ENCODE assay signal across 7 cellular contexts in genomic region chr4:114807759-114808404, GRCh38.
DNase-seq lines count a peak whose midpoint lies in the region; ATAC-seq, FAIRE-seq and TF ChIP-seq lines count a peak whose summit lies in the region.

No MANE protein-coding gene starts in this region.

- H2AFZ ChIP-seq in H1 (ENCODE audit: low read length): peak overlapping the region; percentile 67

- no peak overlapping the region for H3K9ac ChIP-seq in H1 (replicated peaks in 1 of 4; ENCODE audit: extremely low read depth in 1 of 4, low read depth in 3 of 4, low read length in 3 of 4)

- POLR2A ChIA-PET in T-cell (lab: Charles Lee): no interaction called here
- POLR2A ChIA-PET in H1 (lab: Charles Lee; ENCODE audit: partially characterized antibody): no interaction called here

- WGBS in H1 (ENCODE audit: extremely low coverage in 1 of 2, insufficient coverage in 1 of 2, insufficient read length in 1 of 2, insufficient replicate concordance in 2 of 2, low coverage in 1 of 2, low lambda C conversion rate in 2 of 2, missing lambda C conversion rate in 1 of 2), 2 experiments: 44% methylated on average over 14 of the region's 14 CpGs; no CpG with 5 or more reads in 1 of the 2 experiments

- no peak overlapping the region for H3K23ac ChIP-seq in H1 (ENCODE audit: insufficient read length)

- no peak overlapping the region for H3K4me3 ChIP-seq in H1 (ENCODE audit: extremely low read depth in 1 of 4, insufficient read depth in 2 of 4, low read depth in 3 of 4, low read length in 4 of 4)

- DNase-seq in GM04504 (ENCODE audit: low read depth): peak; percentile 6
- DNase-seq in T-cell: peak in 18 of 34 experiments; percentile 1 to 17 (median 2)
- peak; percentile 15 to 64 for DNase-seq in H1 (ENCODE audit: low read depth in 1 of 2, low spot score in 2 of 2)
- peak; percentile 47 for DNase-seq in nephron progenitor cell
- DNase-seq in NCI-H1694 treated with DMSO at 0.1 percent for 48 hours (lab: John Stamatoyannopoulos, UW): no peak

- no peak for TF ChIP-seq EP300 in H1 (IDR thresholded peaks at IDR 0.05; ENCODE audit: borderline replicate concordance in 1 of 2, low read depth in 2 of 2, low read length in 2 of 2)

- H2BK120ac ChIP-seq in H1 (replicated peaks; ENCODE audit: low read depth, low read length): no peak overlapping the region

- H2BK12ac ChIP-seq in H1 (ENCODE audit: low read depth, low read length): no peak overlapping the region

- no peaks in the 10 kb centered on the region for H4K20me1 ChIP-seq in H1 (replicated peaks in 1 of 2; ENCODE audit: control insufficient read depth in 1 of 2, insufficient read depth in 2 of 2, low read length in 2 of 2)

- no peak overlapping the region for H3K27ac ChIP-seq in H1 (ENCODE audit: low read depth, low read length)

- H4K5ac ChIP-seq in H1 (ENCODE audit: insufficient read length, low read depth, low read length): no peak overlapping the region

- H3K9me3 ChIP-seq in H1 (ENCODE audit: insufficient read depth in 2 of 2, low read depth in 1 of 2, low read length in 1 of 2): no peaks in the 10 kb centered on the region

- TF ChIP-seq CTCF in H1 (IDR thresholded peaks at IDR 0.05; ENCODE audit: control extremely low read depth in 1 of 3, insufficient read depth in 1 of 3, low read depth in 1 of 3, low read length in 3 of 3) (peak; percentile 72 to 95 (median 84)), nephron progenitor cell (IDR thresholded peaks at IDR 0.05) (peak; percentile 81)

- H3K27ac Mint-ChIP-seq in T-cell (no peak overlapping the region), nephron progenitor cell (no peak overlapping the region)

- peaks cover 0 to 10% of the 10 kb centered on the region in 2 donors for H3K27me3 Mint-ChIP-seq in T-cell
- H3K27me3 Mint-ChIP-seq in nephron progenitor cell (ENCODE audit: low read depth, poor library complexity): peaks cover 3% of the 10 kb centered on the region

- H2BK15ac ChIP-seq in H1 (ENCODE audit: low read length): no peak overlapping the region

- peak; percentile 98 for FAIRE-seq in H1 (lab: Jason Lieb, UNC)

- no peak for TF ChIP-seq POLR2A in H1 (IDR thresholded peaks at IDR 0.05; ENCODE audit: control extremely low read depth in 1 of 2, low read depth in 2 of 2, low read length in 2 of 2)

- no peak overlapping the region for H2AK5ac ChIP-seq in H1 (ENCODE audit: low read depth, low read length)

- H3K4me1 ChIP-seq in H1 (replicated peaks in 1 of 4; ENCODE audit: control insufficient read depth in 3 of 4, insufficient read depth in 4 of 4, low read length in 3 of 4): no peaks in the 10 kb centered on the region

- H2BK5ac ChIP-seq in H1 (ENCODE audit: low read depth, low read length): no peak overlapping the region

- no peak overlapping the region for H3K56ac ChIP-seq in H1 (replicated peaks; ENCODE audit: insufficient read length, low read depth, low read length)

- H3K18ac ChIP-seq in H1 (ENCODE audit: extremely low read depth, low read length): no peak overlapping the region

- no peaks in the 10 kb centered on the region for H3K23me2 ChIP-seq in H1 (ENCODE audit: low read depth, low read length)

- peak; percentile 84 to 88 for TF ChIP-seq RAD21 in H1 (IDR thresholded peaks at IDR 0.05 in 1 of 2, conservative IDR thresholded peaks at IDR 0.05 in 1 of 2; ENCODE audit: low read depth in 2 of 2, low read length in 2 of 2)

- H3K4me3 Mint-ChIP-seq in T-cell (no peak overlapping the region), nephron progenitor cell (no peak overlapping the region)

- CTCF ChIA-PET in T-cell (lab: Charles Lee) (interaction anchor here in 1 of 2 donors (1.0 kb wide), 1 partner anchor 16 kb away, joined by 4 read pairs; no protein-coding TSS in a partner anchor), H1 (lab: Charles Lee; ENCODE audit: partially characterized antibody) (interaction anchor here (0.6 to 3.3 kb wide), 40 partner anchors 8 to 543 kb away, joined by 3 to 29 read pairs (median 4); no protein-coding TSS in a partner anchor)

- H3K36me3 Mint-ChIP-seq in T-cell (no peaks in the 10 kb centered on the region), nephron progenitor cell (ENCODE audit: low read depth) (no peaks in the 10 kb centered on the region)

- H3K36me3 ChIP-seq in H1 (ENCODE audit: control insufficient read depth in 2 of 4, insufficient read depth in 4 of 4, low read length in 3 of 4): no peaks in the 10 kb centered on the region

- H4K8ac ChIP-seq in H1 (ENCODE audit: extremely low read depth, insufficient read depth, low read length): no peak overlapping the region

- no peak overlapping the region for H3K4me2 ChIP-seq in H1 (ENCODE audit: insufficient read depth in 1 of 2, low read depth in 2 of 2, low read length in 2 of 2)

- no peak overlapping the region for H2BK20ac ChIP-seq in H1 (ENCODE audit: low read length)

- H3K4me1 Mint-ChIP-seq in T-cell: peaks cover 0 to 8% (median 0%) of the 10 kb centered on the region in 3 donors
- peaks cover 6% of the 10 kb centered on the region for H3K4me1 Mint-ChIP-seq in nephron progenitor cell

- H4K91ac ChIP-seq in H1 (replicated peaks; ENCODE audit: insufficient read length, low read length): no peak overlapping the region

- ATAC-seq in GM19468 (IDR thresholded peaks at IDR 0.05; ENCODE audit: extremely low read depth, unreplicated experiment) (peak; percentile 89), HG03439 (IDR thresholded peaks at IDR 0.05; ENCODE audit: unreplicated experiment) (peak; percentile 97), T-cell (replicated peaks in 1 of 4) (peak; percentile 33 to 69 (median 51))

- H3K4ac ChIP-seq in H1 (replicated peaks; ENCODE audit: insufficient read length, low read depth, low read length): no peak overlapping the region

- H3K79me1 ChIP-seq in H1 (ENCODE audit: low read depth, low read length): no peaks in the 10 kb centered on the region

- no peaks in the 10 kb centered on the region for H3K27me3 ChIP-seq in H1 (replicated peaks in 1 of 4; ENCODE audit: control insufficient read depth in 3 of 4, extremely low read depth in 1 of 4, insufficient read depth in 3 of 4, low read length in 3 of 4)

- no peaks in the 10 kb centered on the region for H3K79me2 ChIP-seq in H1 (ENCODE audit: control insufficient read depth in 1 of 2, insufficient read depth in 2 of 2, low read length in 2 of 2)

- H3K14ac ChIP-seq in H1 (ENCODE audit: insufficient read length): no peak overlapping the region

- H3K9me3 Mint-ChIP-seq in T-cell: peaks cover 0 to 5% (median 0%) of the 10 kb centered on the region in 3 donors
- H3K9me3 Mint-ChIP-seq in nephron progenitor cell: no peaks in the 10 kb centered on the region

TF ChIP-seq in H1, 55 proteins besides CTCF, POLR2A, EP300 and RAD21:
- peak; percentile 59; the same call in 1 of the 2 replicates for TF ChIP-seq E2F6 (IDR thresholded peaks at IDR 0.05)
- peak; percentile 60 for TF ChIP-seq MAX (IDR thresholded peaks at IDR 0.05)
- TF ChIP-seq NRF1 (IDR thresholded peaks at IDR 0.05; ENCODE audit: low read depth, low read length): no peak
